Comparison of ENCODE assay signal across 24 cellular contexts in the genomic region with DNA sequence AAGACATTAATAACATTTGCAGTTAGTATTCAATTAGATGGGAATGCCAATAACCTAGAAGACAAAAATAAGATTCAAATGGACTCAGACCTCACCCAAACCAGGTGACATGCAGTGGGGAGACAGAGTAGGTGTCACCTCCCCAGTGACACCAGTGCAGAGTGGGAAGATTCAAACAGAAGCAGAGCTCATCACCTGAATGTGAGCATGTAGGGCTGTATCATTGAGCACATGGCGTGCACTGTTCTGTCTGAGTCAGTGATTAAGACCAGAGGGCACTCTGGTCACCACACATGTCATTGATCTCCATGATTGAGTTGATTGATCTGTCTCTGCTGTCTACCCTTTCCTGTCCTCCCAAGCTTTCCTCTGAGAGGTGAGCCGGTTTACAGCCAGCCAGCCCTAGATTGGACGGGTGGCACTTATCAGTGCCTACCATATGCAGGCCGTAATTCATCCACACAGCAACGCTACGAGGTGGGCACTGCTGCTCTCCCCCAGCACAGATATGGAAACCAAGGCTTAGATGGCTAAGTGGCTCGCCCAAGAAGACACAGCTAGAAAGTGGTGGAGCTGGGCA. TPM values are rescaled to one million over a fixed set of nuclear protein-coding genes. Genes with fewer than 3 reads are reported as not detected.
"Had no signal": no experiment of that assay in that cellular context is flagged by ENCODE, and none has a peak within 500 bp of the region (broad histone marks: within the 10 kb centered on the region; RNA-seq: fewer than 3 reads in every experiment).

No MANE protein-coding gene starts in this region.

- H3K36me3 ChIP-seq: esophagus squamous epithelium, gastroesophageal sphincter, pancreas, prostate gland, spleen, tibial artery had no signal

- H3K4me3 ChIP-seq: esophagus squamous epithelium, gastroesophageal sphincter, lung, pancreas, prostate gland, spleen, tibial artery had no signal

- H3K27me3 Mint-ChIP-seq: effector memory CD8-positive, alpha-beta T cell; natural killer cell treated with Interleukin-12 subunit alpha and Interleukin-12 subunit beta and Interleukin-15 and Interleukin-18, amount 100 ng/mL, for 72 hours; stimulated activated naive CD8-positive, alpha-beta T cell treated with anti-CD3 and anti-CD28 coated beads, Interleukin-15, Interleukin-2, amounts not matched to agents 100 ng/mL and 50 ng/mL, for 24 hours had no signal

- H3K4me3 Mint-ChIP-seq: dendritic cell treated with granulocyte-macrophage colony-stimulating factor and Interleukin-4, amounts not matched to agents 40 ng/mL and 50 ng/mL, for 4 days; effector memory CD8-positive, alpha-beta T cell; natural killer cell treated with Interleukin-12 subunit alpha and Interleukin-12 subunit beta and Interleukin-15 and Interleukin-18, amount 100 ng/mL, for 72 hours; stimulated activated memory B cell treated with anti-CD40 and anti-IgM and Interleukin-4, amounts not matched to agents 10 μg/mL and 1 μg/mL and 100 μg/mL, for 72 hours; stimulated activated naive CD8-positive, alpha-beta T cell treated with anti-CD3 and anti-CD28 coated beads, Interleukin-15, Interleukin-2, amounts not matched to agents 100 ng/mL and 50 ng/mL, for 24 hours had no signal

- H3K27me3 ChIP-seq: esophagus squamous epithelium, gastroesophageal sphincter, pancreas, spleen, tibial artery had no signal

- H3K27ac Mint-ChIP-seq: dendritic cell treated with granulocyte-macrophage colony-stimulating factor and Interleukin-4, amounts not matched to agents 40 ng/mL and 50 ng/mL, for 4 days; effector memory CD8-positive, alpha-beta T cell; natural killer cell treated with Interleukin-12 subunit alpha and Interleukin-12 subunit beta and Interleukin-15 and Interleukin-18, amount 100 ng/mL, for 72 hours; stimulated activated memory B cell treated with anti-CD40 and anti-IgM and Interleukin-4, amounts not matched to agents 10 μg/mL and 1 μg/mL and 100 μg/mL, for 72 hours; stimulated activated naive CD8-positive, alpha-beta T cell treated with anti-CD3 and anti-CD28 coated beads, Interleukin-15, Interleukin-2, amounts not matched to agents 100 ng/mL and 50 ng/mL, for 24 hours had no signal

- ATAC-seq: effector memory CD8-positive, alpha-beta T cell; gastroesophageal sphincter; left ventricle myocardium superior; natural killer cell treated with Interleukin-12 subunit alpha and Interleukin-12 subunit beta and Interleukin-15 and Interleukin-18, amount 100 ng/mL, for 72 hours; sciatic nerve; stimulated activated memory B cell treated with anti-CD40 and anti-IgM and Interleukin-4, amounts not matched to agents 10 μg/mL and 1 μg/mL and 100 μg/mL, for 72 hours had no signal

- H3K36me3 Mint-ChIP-seq: natural killer cell treated with Interleukin-12 subunit alpha and Interleukin-12 subunit beta and Interleukin-15 and Interleukin-18, amount 100 ng/mL, for 72 hours; stimulated activated memory B cell treated with anti-CD40 and anti-IgM and Interleukin-4, amounts not matched to agents 10 μg/mL and 1 μg/mL and 100 μg/mL, for 72 hours had no signal

- H3K9me3 ChIP-seq: esophagus squamous epithelium, gastroesophageal sphincter, pancreas, prostate gland, spleen, tibial artery had no signal

- DNase-seq: effector memory CD8-positive, alpha-beta T cell; esophagus squamous epithelium; foreskin fibroblast; left colon; left ventricle myocardium superior; midbrain; occipital lobe; pancreas; spleen; stimulated activated CD4-positive, alpha-beta T cell treated with anti-CD3 and anti-CD28 coated beads, Interleukin-15, amount 100 ng/mL, for 24 hours; stimulated activated CD4-positive, alpha-beta T cell treated with anti-CD3 and anti-CD28 coated beads, Interleukin-1b, Interleukin-23, amount 100 ng/mL, for 48 hours; stimulated activated CD4-positive, alpha-beta T cell treated with anti-CD3 and anti-CD28 coated beads, Interleukin-4, amount 100 ng/mL, for 24 hours; tibial artery had no signal

- H3K9me3 Mint-ChIP-seq: dendritic cell treated with granulocyte-macrophage colony-stimulating factor and Interleukin-4, amounts not matched to agents 40 ng/mL and 50 ng/mL, for 4 days; effector memory CD8-positive, alpha-beta T cell; natural killer cell treated with Interleukin-12 subunit alpha and Interleukin-12 subunit beta and Interleukin-15 and Interleukin-18, amount 100 ng/mL, for 72 hours; stimulated activated memory B cell treated with anti-CD40 and anti-IgM and Interleukin-4, amounts not matched to agents 10 μg/mL and 1 μg/mL and 100 μg/mL, for 72 hours; stimulated activated naive CD8-positive, alpha-beta T cell treated with anti-CD3 and anti-CD28 coated beads, Interleukin-15, Interleukin-2, amounts not matched to agents 100 ng/mL and 50 ng/mL, for 24 hours had no signal

- H3K27ac ChIP-seq: esophagus squamous epithelium, gastroesophageal sphincter, pancreas, spleen, tibial artery had no signal

- H3K4me1 Mint-ChIP-seq: stimulated activated memory B cell treated with anti-CD40 and anti-IgM and Interleukin-4, amounts not matched to agents 10 μg/mL and 1 μg/mL and 100 μg/mL, for 72 hours had no signal

- H3K4me1 ChIP-seq: pancreas, spleen, tibial artery had no signal

- FAIRE-seq: colon, pancreas had no signal

RNA-seq across cellular contexts. Expression of a gene that starts 34.0 kb away (rescaled TPM):
- total RNA-seq: epithelial cell of proximal tubule, kidney epithelial cell had no signal
